Comparison of ENCODE assay signal across 18 cellular contexts in the genomic region with DNA sequence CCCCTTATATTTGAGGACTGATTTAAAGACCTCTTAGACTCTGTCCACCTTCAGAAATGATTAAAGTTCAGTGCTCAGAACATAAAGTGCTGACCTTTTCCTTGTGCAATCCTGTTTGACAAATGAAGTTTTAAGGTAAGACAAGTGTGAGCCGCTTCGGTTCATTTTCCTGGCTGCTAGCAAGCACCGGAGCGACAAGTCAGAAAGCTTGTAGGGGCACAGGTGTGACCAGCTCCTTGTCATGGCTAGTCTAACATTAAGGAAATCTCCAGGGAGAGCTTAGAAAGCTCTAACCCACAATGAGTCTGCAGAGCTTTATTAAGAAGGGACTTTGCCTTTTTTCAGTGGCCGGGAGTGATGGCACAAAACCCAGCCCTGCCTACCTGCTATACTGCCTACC. TPM values are rescaled to one million over a fixed set of nuclear protein-coding genes. Genes with fewer than 3 reads are reported as not detected.
DNase-seq lines count a peak whose midpoint lies in the region; ATAC-seq and TF ChIP-seq lines count a peak whose summit lies in the region.
"Had no signal": no experiment of that assay in that cellular context is flagged by ENCODE, and none has a peak within 500 bp of the region (broad histone marks: within the 10 kb centered on the region; RNA-seq: fewer than 3 reads in every experiment).

No MANE protein-coding gene starts in this region.

- no peak overlapping the region for H3K9ac ChIP-seq in BLaER1

- no peak overlapping the region for H3K4me3 Mint-ChIP-seq in GM23338
- H3K4me3 Mint-ChIP-seq in nephron = no peak overlapping the region

- TF ChIP-seq EP300 in esophagus muscularis mucosa (IDR thresholded peaks at IDR 0.05) = no peak

- H3K27me3 ChIP-seq in BLaER1 (peaks cover 45% of the 10 kb centered on the region), GM23338 (ENCODE audit: insufficient read depth) (no peaks in the 10 kb centered on the region), esophagus muscularis mucosa (no peaks in the 10 kb centered on the region)

- WGBS in esophagus muscularis mucosa = 99% methylated on average over 5 of the region's 5 CpGs

- H3K4me2 ChIP-seq in BLaER1 (peak overlapping the region; percentile 79), GM23338 (peak overlapping the region; percentile 34)

- H3K9me3 ChIP-seq in BLaER1 (peaks cover 11% of the 10 kb centered on the region; the same call in 1 of the 2 replicates), esophagus muscularis mucosa (no peaks in the 10 kb centered on the region)
- H3K9me3 ChIP-seq: HAP-1, SJCRH30 had no signal

- intact Hi-C loops in esophagus muscularis mucosa (cut with DNase I) = no loop called here

- ATAC-seq in GM23338 (peak; percentile 17), esophagus mucosa (peak; percentile 49), HG03342 (IDR thresholded peaks at IDR 0.05; ENCODE audit: unreplicated experiment) (no peak)

- no peaks in the 10 kb centered on the region for H3F3A ChIP-seq in GM23338 (replicated peaks; ENCODE audit: low read depth)

- no peak overlapping the region for H3K27ac ChIP-seq in BLaER1
- H3K27ac ChIP-seq in GM23338 (ENCODE audit: low read depth) = 0 out of 2 replicates have a peak overlapping the region, but pooled peaks have one; percentile 30
- no peak overlapping the region for H3K27ac ChIP-seq in esophagus muscularis mucosa (replicated peaks in 1 of 4)
- H3K27ac ChIP-seq: SJCRH30 had no signal

- H2AFZ ChIP-seq in GM23338 = no peak overlapping the region; the same call in 1 of the 2 replicates

- TF ChIP-seq CTCF in GM23338 (conservative IDR thresholded peaks at IDR 0.05; ENCODE audit: low read depth in 2 of 2) (no peak), nephron (IDR thresholded peaks at IDR 0.05; ENCODE audit: unreplicated experiment in 3 of 3) (no peak), esophagus muscularis mucosa (IDR thresholded peaks at IDR 0.05) (no peak)

- peaks cover 67% of the 10 kb centered on the region for H3K4me1 Mint-ChIP-seq in GM23338
- peaks cover 61% of the 10 kb centered on the region for H3K4me1 Mint-ChIP-seq in nephron

- DNase-seq in GM23338 (ENCODE audit: low spot score) (peak; percentile 19), esophagus muscularis mucosa (ENCODE audit: extremely low spot score) (no peak), GM19238 (ENCODE audit: insufficient read length, low spot score) (no peak), NCI-H226 (no peak)
- DNase-seq: DMS53, Karpas-422, MV-4-11, NCI-H1105 treated with DMSO at 0.1 percent for 48 hours, NCI-H2081 treated with DMSO at 0.1 percent for 48 hours, NCI-H2227 treated with DMSO at 0.1 percent for 48 hours, NCI-H524, OCI-M1, SJCRH30 had no signal

- H3K4me3 ChIP-seq in BLaER1 (no peak overlapping the region), GM23338 (peak overlapping the region; percentile 23; the same call in 1 of the 2 replicates), esophagus muscularis mucosa (no peak overlapping the region)
- H3K4me3 ChIP-seq: HAP-1, SJCRH30 had no signal

- no peaks in the 10 kb centered on the region for H3K36me3 Mint-ChIP-seq in GM23338 (ENCODE audit: low read depth)
- H3K36me3 Mint-ChIP-seq in nephron (ENCODE audit: low read depth) = no peaks in the 10 kb centered on the region

- H4K20me1 ChIP-seq in BLaER1 (no peaks in the 10 kb centered on the region), GM23338 (replicated peaks; ENCODE audit: insufficient read depth) (no peaks in the 10 kb centered on the region)

- H3K27me3 Mint-ChIP-seq in GM23338 (ENCODE audit: insufficient read depth, low read depth, poor library complexity) = no peaks in the 10 kb centered on the region
- no peaks in the 10 kb centered on the region for H3K27me3 Mint-ChIP-seq in nephron (ENCODE audit: low read depth)

- peaks cover 9% of the 10 kb centered on the region for H3K9me2 ChIP-seq in GM23338 (ENCODE audit: insufficient read depth)

- H3K4me1 ChIP-seq in BLaER1 = peaks cover 69% of the 10 kb centered on the region
- H3K4me1 ChIP-seq in GM23338 (ENCODE audit: insufficient read depth) = peaks cover 56% of the 10 kb centered on the region
- peaks cover 10 to 20% (median 15%) of the 10 kb centered on the region in 4 donors for H3K4me1 ChIP-seq in esophagus muscularis mucosa
- H3K4me1 ChIP-seq: HAP-1, SJCRH30 had no signal

- no peaks in the 10 kb centered on the region; the same call in 1 of the 2 replicates for H3K36me3 ChIP-seq in BLaER1
- no peaks in the 10 kb centered on the region for H3K36me3 ChIP-seq in GM23338 (ENCODE audit: insufficient read depth)
- H3K36me3 ChIP-seq in esophagus muscularis mucosa = no peaks in the 10 kb centered on the region
- H3K36me3 ChIP-seq: HAP-1, SJCRH30 had no signal

- no peak for TF ChIP-seq POLR2A in esophagus muscularis mucosa (IDR thresholded peaks at IDR 0.05; ENCODE audit: low read depth)

- H3K79me2 ChIP-seq in GM23338 (replicated peaks; ENCODE audit: insufficient read depth) = no peaks in the 10 kb centered on the region

- H3K27ac Mint-ChIP-seq in GM23338 (no peak overlapping the region), nephron (peak overlapping the region; percentile 64 to 88 (median 84))

- H3K9me3 Mint-ChIP-seq in GM23338 = no peaks in the 10 kb centered on the region
- no peaks in the 10 kb centered on the region for H3K9me3 Mint-ChIP-seq in nephron

TF ChIP-seq in GM23338, 12 proteins besides CTCF, POLR2A, EP300 and RAD21 (continues in another document):
- TF ChIP-seq EZH2phosphoT487 (IDR thresholded peaks at IDR 0.05; ENCODE audit: unreplicated experiment) = no peak
- TF ChIP-seq ZNF331 (CRISPR knock-in tag; IDR thresholded peaks at IDR 0.05; ENCODE audit: low read depth) = no peak
- TF ChIP-seq ZNF114 (CRISPR knock-in tag; IDR thresholded peaks at IDR 0.05) = no peak
- TF ChIP-seq CREB1 (CRISPR knock-in tag; IDR thresholded peaks at IDR 0.05; ENCODE audit: low read depth) = no peak
- TF ChIP-seq, protein P1, sequence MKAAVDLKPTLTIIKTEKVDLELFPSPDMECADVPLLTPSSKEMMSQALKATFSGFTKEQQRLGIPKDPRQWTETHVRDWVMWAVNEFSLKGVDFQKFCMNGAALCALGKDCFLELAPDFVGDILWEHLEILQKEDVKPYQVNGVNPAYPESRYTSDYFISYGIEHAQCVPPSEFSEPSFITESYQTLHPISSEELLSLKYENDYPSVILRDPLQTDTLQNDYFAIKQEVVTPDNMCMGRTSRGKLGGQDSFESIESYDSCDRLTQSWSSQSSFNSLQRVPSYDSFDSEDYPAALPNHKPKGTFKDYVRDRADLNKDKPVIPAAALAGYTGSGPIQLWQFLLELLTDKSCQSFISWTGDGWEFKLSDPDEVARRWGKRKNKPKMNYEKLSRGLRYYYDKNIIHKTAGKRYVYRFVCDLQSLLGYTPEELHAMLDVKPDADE (IDR thresholded peaks at IDR 0.05) = no peak

RNA-seq across cellular contexts. Expression of gene NCKAP5, which starts 2.3 kb away (rescaled TPM):
- total RNA-seq in GM23338 (2014; rRNA removed; shearing (Covaris generic)) = 0.31 and 0.73 TPM in 2 replicates
- 0.23 and 0.34 TPM in 2 replicates for polyA plus RNA-seq in GM23338 (2016; fragmentation: Nextera tagmentation; extraction: Ambion mirVana)
- total RNA-seq in esophagus mucosa = 8.9 TPM
- total RNA-seq in esophagus muscularis mucosa = 1 to 10 TPM in 2 of 4 donors, under 1 TPM in 2; 0.33 to 1.8 (median 1.0) TPM
- total RNA-seq: SJCRH30 had no signal
